ENCODE assay signal across 12 cellular contexts in genomic region chr3:56985460-56986327, GRCh38.
DNase-seq lines count a peak whose midpoint lies in the region; ATAC-seq and TF ChIP-seq lines count a peak whose summit lies in the region.
"Had no signal": no experiment of that assay in that cellular context is flagged by ENCODE, and none has a peak within 500 bp of the region (broad histone marks: within the 10 kb centered on the region; RNA-seq: fewer than 3 reads in every experiment).

No MANE protein-coding gene starts in this region.

- ATAC-seq in left cardiac atrium (no peak), SK-N-SH treated with all-trans-retinoic acid at 6 μM for 48 hours (peak; percentile 82), GM18520 (IDR thresholded peaks at IDR 0.05; ENCODE audit: unreplicated experiment) (no peak), HG03378 (IDR thresholded peaks at IDR 0.05; ENCODE audit: unreplicated experiment) (no peak)

- no peaks in the 10 kb centered on the region for H4K20me1 ChIP-seq in fibroblast of lung (ENCODE audit: control insufficient read depth, extremely low read depth, insufficient read depth, low read length)

- H3K9me3 ChIP-seq in fibroblast of lung (ENCODE audit: control insufficient read depth, insufficient read depth, low read depth, low read length) (no peaks in the 10 kb centered on the region), tibial artery (no peaks in the 10 kb centered on the region)
- H3K9me3 ChIP-seq: ascending aorta, prostate gland had no signal

- H3K27ac ChIP-seq in fibroblast of lung (ENCODE audit: insufficient read depth, low read length) (no peak overlapping the region), tibial artery (peak overlapping the region; percentile 43 to 61)
- H3K27ac ChIP-seq: C4-2B, prostate gland had no signal

- H3K4me2 ChIP-seq in fibroblast of lung (ENCODE audit: extremely low read depth, insufficient read depth, low read length), result no peak overlapping the region

- H3K4me3 ChIP-seq in fibroblast of lung (replicated peaks in 1 of 4; ENCODE audit: control extremely low read depth in 1 of 4, insufficient read depth in 1 of 4, low read depth in 3 of 4, low read length in 4 of 4) (no peak overlapping the region), tibial artery (no peak overlapping the region)
- H3K4me3 ChIP-seq: ascending aorta, prostate gland had no signal

- no peak overlapping the region for H3K9ac ChIP-seq in fibroblast of lung (ENCODE audit: insufficient read depth, low read length)

- peak; percentile 23 to 26 for TF ChIP-seq CTCF in fibroblast of lung (conservative IDR thresholded peaks at IDR 0.05 in 1 of 2, IDR thresholded peaks at IDR 0.05 in 1 of 2; ENCODE audit: low read depth in 1 of 2, low read length in 2 of 2)
- no peak for TF ChIP-seq CTCF in tibial artery (IDR thresholded peaks at IDR 0.05)

- H3K4me1 ChIP-seq in fibroblast of lung (ENCODE audit: control insufficient read depth, extremely low read depth, insufficient read depth, low read length) (peaks cover 15% of the 10 kb centered on the region), tibial artery (peaks cover 0 to 47% (median 29%) of the 10 kb centered on the region in 4 donors)

- no peaks in the 10 kb centered on the region for H3K79me2 ChIP-seq in fibroblast of lung (ENCODE audit: control insufficient read depth, insufficient read depth, low read length)

- H3K27me3 ChIP-seq in fibroblast of lung (ENCODE audit: control insufficient read depth, insufficient read depth, low read length) (peaks cover 13% of the 10 kb centered on the region), tibial artery (peaks cover 0 to 10% of the 10 kb centered on the region in 2 donors)
- H3K27me3 ChIP-seq: ascending aorta had no signal

- H3K36me3 ChIP-seq in fibroblast of lung (ENCODE audit: control insufficient read depth, insufficient read depth, low read length) (no peaks in the 10 kb centered on the region), tibial artery (no peaks in the 10 kb centered on the region)
- H3K36me3 ChIP-seq: ascending aorta, prostate gland had no signal

- peak; percentile 64 for DNase-seq in cardiac septum (ENCODE audit: low spot score)
- no peak for DNase-seq in left cardiac atrium
- DNase-seq in fibroblast of lung (ENCODE audit: low read depth in 2 of 2), result peak; percentile 47 to 53
- DNase-seq in tibial artery, result no peak
- DNase-seq in NCI-H524 treated with DMSO at 0.1 percent for 48 hours (lab: John Stamatoyannopoulos, UW), result no peak
- DNase-seq: NCI-H1105 had no signal

- H2AFZ ChIP-seq in fibroblast of lung (ENCODE audit: low read length), result no peak overlapping the region

- intact Hi-C loops in cardiac septum (cut with DNase I) (loop anchor here (5.0 kb wide), 1 partner anchor 58 kb away; no protein-coding TSS in a partner anchor), left cardiac atrium (cut with DNase I) (loop anchor here (5.0 kb wide), 2 partner anchors 128 to 183 kb away; partner anchors contain the start of gene ARHGEF3 (in 1 of the 2)), tibial artery (cut with DNase I; ENCODE audit: low total_unique reads) (no loop called here)

TF ChIP-seq in SK-N-SH treated with all-trans-retinoic acid at 6 μM for 48 hours, 23 proteins besides CTCF, POLR2A, EP300 and RAD21:
- TF ChIP-seq TCF4 (CRISPR knock-in tag; IDR thresholded peaks at IDR 0.05; ENCODE audit: borderline replicate concordance) (peak; percentile 13; the same call in 1 of the 2 replicates), CSRNP3 (CRISPR knock-in tag; IDR thresholded peaks at IDR 0.05) (no peak)

Comparison
In these comparisons a context has a peak if more than half of its experiments do, and no peak if none do; other contexts are left out.
1. DNase-seq: peak in cardiac septum (single experiment) and fibroblast of lung (2 of 2); none in left cardiac atrium (single experiment), tibial artery (0 of 2) and NCI-H524 treated with DMSO at 0.1 percent for 48 hours (single experiment).
2. CTCF ChIP-seq: peak in fibroblast of lung (2 of 2); none in tibial artery (0 of 2).